8 cellular contexts compared by ENCODE assay signal in genomic region chr1:166838766-166839599, GRCh38. TPM values are rescaled to one million over a fixed set of nuclear protein-coding genes. Genes with fewer than 3 reads are reported as not detected.
DNase-seq lines count a peak whose midpoint lies in the region; ATAC-seq, FAIRE-seq and TF ChIP-seq lines count a peak whose summit lies in the region.

TSS of gene POGK (plus strand) at chr1:166839475. CDS start at chr1:166840957, 1,482 bp downstream.

- H3K4me3 Mint-ChIP-seq in T-cell, result peak within 1 kb of the TSS; percentile 86 to 94 (median 89)

- no peaks in the 10 kb centered on the region for H3K9me3 Mint-ChIP-seq in T-cell

- TF ChIP-seq EP300 in transverse colon (IDR thresholded peaks at IDR 0.05; ENCODE audit: low read depth), result no peak

- TF ChIP-seq CTCF in transverse colon (IDR thresholded peaks at IDR 0.05), result peak in 1 of 5 experiments; percentile 12

- H3K27me3 ChIP-seq in transverse colon, result peaks cover 2% of the 10 kb centered on the region

- intact Hi-C loops in cardiac septum (cut with DNase I) (loop anchor here (1.0 kb wide), 1 partner anchor 37 kb away; the partner anchor contains the start of gene TADA1), transverse colon (cut with DNase I; ENCODE audit: low total_unique reads) (no loop called here)

- peaks cover 22% of the 10 kb centered on the region for H3K36me3 Mint-ChIP-seq in T-cell

- peak within 1 kb of the TSS; percentile 97 to 98 for H3K27ac Mint-ChIP-seq in T-cell

- 0 to 1% (median 1%) methylated on average over 44 to 63 of the region's 63 CpGs for WGBS in adipose tissue, 3 donors
- 0 to 2% methylated on average over 1 to 30 of the region's 63 CpGs for whole genome bisulfite sequencing in transverse colon (ENCODE audit: low coverage in 1 of 2), 2 donors

- TF ChIP-seq POLR2A in GM12892 (IDR thresholded peaks at IDR 0.05; ENCODE audit: low read depth, low read length) (peak; percentile 92), transverse colon (IDR thresholded peaks at IDR 0.05) (peak; percentile 66)

- POLR2A ChIA-PET in T-cell (lab: Charles Lee), result no interaction called here

- in situ Hi-C loops in transverse colon (cut with MboI; ENCODE audit: low pct_ligation_motif_present in 1 of 4, low pct_unique_long_range_greater_than_20kb in 1 of 4, low sequenced_read_pairs in 3 of 4), result no loop called here

- CTCF ChIA-PET in T-cell (lab: Charles Lee), result interaction anchor here in 1 of 2 donors (0.5 to 1.9 kb wide), 3 partner anchors 37 to 382 kb away, joined by 3 to 7 read pairs (median 4); partner anchors contain the start of genes POU2F1 and TADA1

- H3K27ac ChIP-seq in adipose tissue (ENCODE audit: low read depth, low read length), result peak within 1 kb of the TSS; percentile 68
- H3K27ac ChIP-seq in transverse colon, result peak within 1 kb of the TSS; percentile 93 to 97 (median 94)

- ATAC-seq in HG02798 (IDR thresholded peaks at IDR 0.05; ENCODE audit: poor library complexity, unreplicated experiment) (peak; percentile 98), T-cell (replicated peaks in 1 of 4) (peak; percentile 92)

- peak; percentile 91 for FAIRE-seq in GM12892 (lab: Jason Lieb, UNC)

- H3K4me1 ChIP-seq in transverse colon, result peaks cover 22 to 46% (median 42%) of the 10 kb centered on the region in 4 donors

- DNase-seq in GM12892 (ENCODE audit: insufficient read length), result peak; percentile 85
- peak; percentile 52 for DNase-seq in NCI-H1417 treated with DMSO at 0.1 percent for 48 hours (lab: John Stamatoyannopoulos, UW)
- DNase-seq in T-cell, result peak; percentile 47 to 80 (median 68)
- DNase-seq in cardiac septum (ENCODE audit: low spot score), result peak; percentile 94
- DNase-seq in pons (ENCODE audit: low spot score), result peak; percentile 91
- DNase-seq in transverse colon, result peak; percentile 94

- H3K9me3 ChIP-seq in transverse colon, result no peaks in the 10 kb centered on the region

- H3K36me3 ChIP-seq in transverse colon, result peaks cover 0 to 19% (median 0%) of the 10 kb centered on the region in 4 donors

- H3K4me3 ChIP-seq in transverse colon, result peak within 1 kb of the TSS; percentile 56 to 68 (median 65)

- H3K27me3 Mint-ChIP-seq in T-cell, result no peaks in the 10 kb centered on the region

- H3K4me1 Mint-ChIP-seq in T-cell, result peaks cover 45 to 50% (median 48%) of the 10 kb centered on the region in 3 donors

RNA-seq across cellular contexts. Expression of gene POGK, which starts in this region (rescaled TPM):
- polyA plus RNA-seq in GM12892 (2012; ENCODE audit: missing spikeins), result 14.6 TPM
- 10 to 100 TPM; 26.2 to 45.9 (median 43.2) TPM for total RNA-seq in T-cell
- 10 to 100 TPM in 2 of 3 donors, 1 to 10 TPM in 1; 6.2 to 11.2 (median 10.8) TPM for polyA plus RNA-seq in adipose tissue
- total RNA-seq in cardiac septum, result 18.5 TPM
- total RNA-seq in transverse colon, result 10 to 100 TPM; 16.8 to 29.9 (median 24.9) TPM

Comparison
In these comparisons a context has a peak if more than half of its experiments do, and no peak if none do; other contexts are left out.
1. Peak in every context shown above with its lines: DNase-seq, ATAC-seq, H3K4me3 ChIP-seq and H3K27ac ChIP-seq.